ENCODE assay signal across 21 cellular contexts in genomic region chr10:44258460-44259089, GRCh38.
"Had no signal": no experiment of that assay in that cellular context is flagged by ENCODE, and none has a peak within 500 bp of the region (broad histone marks: within the 10 kb centered on the region; RNA-seq: fewer than 3 reads in every experiment).

No MANE protein-coding gene starts in this region.

- H3K4me3 ChIP-seq: colonic mucosa, heart left ventricle, neural progenitor cell, ovary, psoas muscle, stomach, upper lobe of right lung had no signal

- H2AFZ ChIP-seq: neural progenitor cell had no signal

- H3K36me3 ChIP-seq: colonic mucosa, heart left ventricle, neural progenitor cell, ovary, stomach, upper lobe of right lung had no signal

- H3K27ac Mint-ChIP-seq: natural killer cell, neural progenitor cell had no signal

- H3K9me3 Mint-ChIP-seq: natural killer cell had no signal

- FAIRE-seq: endothelial cell of umbilical vein, islet of Langerhans had no signal

- H3K4me3 Mint-ChIP-seq: natural killer cell, neural progenitor cell had no signal

- H3K36me3 Mint-ChIP-seq: natural killer cell, neural progenitor cell had no signal

- H3K4me1 Mint-ChIP-seq: natural killer cell, neural progenitor cell had no signal

- H3K9ac ChIP-seq: neural progenitor cell had no signal

- DNase-seq: cerebellar nuclear complex; colonic mucosa; dermis blood vessel endothelial cell; erythroblast; foreskin melanocyte; heart left ventricle; hypothalamus; mammary epithelial cell; natural killer cell; nucleus accumbens; ovary; psoas muscle; retina; stimulated activated naive CD4-positive, alpha-beta T cell; stomach; substantia nigra; upper lobe of right lung had no signal

- H3K9me3 ChIP-seq: colonic mucosa, heart left ventricle, ovary, psoas muscle, stomach, upper lobe of right lung had no signal

- H3K4me1 ChIP-seq: colonic mucosa, neural progenitor cell, psoas muscle had no signal

- ATAC-seq: heart left ventricle, natural killer cell, psoas muscle, sciatic nerve, upper lobe of right lung had no signal

- H3K4me2 ChIP-seq: neural progenitor cell had no signal

- H3K27me3 ChIP-seq: colonic mucosa, heart left ventricle, neural progenitor cell, ovary, stomach, upper lobe of right lung had no signal

- H3K27ac ChIP-seq: colonic mucosa, heart left ventricle, neural progenitor cell, ovary, psoas muscle, stomach, upper lobe of right lung had no signal
